Comparison of ENCODE assay signal across 22 cellular contexts in genomic region chr5:7827602-7828001, GRCh38. TPM values are rescaled to one million over a fixed set of nuclear protein-coding genes. Genes with fewer than 3 reads are reported as not detected.
DNase-seq lines count a peak whose midpoint lies in the region; ATAC-seq and TF ChIP-seq lines count a peak whose summit lies in the region.
"Had no signal": no experiment of that assay in that cellular context is flagged by ENCODE, and none has a peak within 500 bp of the region (broad histone marks: within the 10 kb centered on the region; RNA-seq: fewer than 3 reads in every experiment).

No MANE protein-coding gene starts in this region.

- CTCF ChIA-PET in PC-3 (lab: Charles Lee), result no interaction called here

- POLR2A ChIA-PET in PC-3 (lab: Charles Lee; ENCODE audit: unreplicated experiment), result no interaction called here

- H3F3A ChIP-seq in PC-3 (ENCODE audit: low read length, unreplicated experiment), result no peaks in the 10 kb centered on the region

- no peaks in the 10 kb centered on the region for H3K9me2 ChIP-seq in PC-3 (replicated peaks; ENCODE audit: low read length)

- H3K4me1 ChIP-seq in BE2C (no peaks in the 10 kb centered on the region), PC-3 (ENCODE audit: insufficient read depth, low read length) (no peaks in the 10 kb centered on the region), parathyroid adenoma (peaks cover 2% of the 10 kb centered on the region)
- H3K4me1 ChIP-seq: BLaER1, SJSA1, stomach had no signal

- H3K27ac ChIP-seq in PC-3 (ENCODE audit: low read length) (no peak overlapping the region), parathyroid adenoma (no peak overlapping the region)
- H3K27ac ChIP-seq: BLaER1, heart right ventricle, SJSA1, stomach, WERI-Rb-1 had no signal

- H3K79me2 ChIP-seq in PC-3 (ENCODE audit: low read length) (no peaks in the 10 kb centered on the region), parathyroid adenoma (no peaks in the 10 kb centered on the region)

- intact Hi-C loops in PC-3 (cut with micrococcal nuclease), result no loop called here

- ATAC-seq in PC-3 (no peak), GM21367 (IDR thresholded peaks at IDR 0.05; ENCODE audit: unreplicated experiment) (no peak)

- DNase-seq in BE2C (no peak), PC-3 (no peak), choroid plexus epithelial cell (ENCODE audit: low read depth) (no peak), RKO (ENCODE audit: low spot score) (no peak), T-helper 9 cell (no peak)
- DNase-seq in activated CD8-positive, alpha-beta memory T cell treated with anti-CD3 and anti-CD28 coated beads for 24 hours, result no peak
- DNase-seq: activated CD4-positive, alpha-beta T cell treated with anti-CD3 and anti-CD28 coated beads, Interleukin-2, amount 50 U/mL, for 48 hours; activated naive CD4-positive, alpha-beta T cell treated with Interleukin-2 at 50 U/mL for 16 hours; activated T-cell treated with anti-CD3 and anti-CD28 coated beads for 4 hours; Calu3; immature natural killer cell; MM.1S; NCI-H146; OCI-M1; T-helper 2 cell; WERI-Rb-1 had no signal

- H3K4me2 ChIP-seq in PC-3 (ENCODE audit: low read length) (no peak overlapping the region), parathyroid adenoma (ENCODE audit: low read length) (no peak overlapping the region)
- H3K4me2 ChIP-seq: BLaER1 had no signal

- H3K27me3 ChIP-seq in BE2C (peaks cover 6% of the 10 kb centered on the region; the same call in 1 of the 2 replicates), PC-3 (ENCODE audit: low read length) (peaks cover 91% of the 10 kb centered on the region), parathyroid adenoma (ENCODE audit: control insufficient read depth, insufficient read depth, low read length) (no peaks in the 10 kb centered on the region)
- H3K27me3 ChIP-seq: BLaER1, SJSA1, stomach had no signal

- H3K9me3 ChIP-seq in BE2C (no peaks in the 10 kb centered on the region), PC-3 (ENCODE audit: low read length) (no peaks in the 10 kb centered on the region), parathyroid adenoma (ENCODE audit: control insufficient read depth, low read length) (no peaks in the 10 kb centered on the region)
- H3K9me3 ChIP-seq: BLaER1, heart right ventricle, SJSA1, stomach had no signal

- BruUV-seq in PC-3 (replicated peaks; lab: Mats Ljungman, UMichigan), result no TSS peak

- H2AFZ ChIP-seq in PC-3 (ENCODE audit: low read length) (no peak overlapping the region), parathyroid adenoma (no peak overlapping the region)

- TF ChIP-seq CTCF in BE2C (IDR thresholded peaks at IDR 0.05; ENCODE audit: low read depth, low read length) (peak; percentile 34), PC-3 (conservative IDR thresholded peaks at IDR 0.05; ENCODE audit: low read depth, low read length) (peak; percentile 30), choroid plexus epithelial cell (conservative IDR thresholded peaks at IDR 0.05; ENCODE audit: low read depth, low read length) (peak; percentile 34), parathyroid adenoma (IDR thresholded peaks at IDR 0.05) (peak; percentile 25)

- H3K4me3 ChIP-seq in BE2C (ENCODE audit: low read depth, low read length), result peak overlapping the region; percentile 11; the same call in 1 of the 2 replicates
- no peak overlapping the region for H3K4me3 ChIP-seq in PC-3 (ENCODE audit: low read length)
- H3K4me3 ChIP-seq in choroid plexus epithelial cell (ENCODE audit: low read depth, low read length), result no peak overlapping the region
- H3K4me3 ChIP-seq in parathyroid adenoma (ENCODE audit: low read depth, low read length), result no peak overlapping the region
- H3K4me3 ChIP-seq: BLaER1, heart right ventricle, SJSA1, stomach had no signal

- no peaks in the 10 kb centered on the region for H4K20me1 ChIP-seq in PC-3 (ENCODE audit: low read length)
- H4K20me1 ChIP-seq: BLaER1 had no signal

- no peak overlapping the region for H3K9ac ChIP-seq in PC-3 (ENCODE audit: low read length)
- no peak overlapping the region for H3K9ac ChIP-seq in parathyroid adenoma
- H3K9ac ChIP-seq: BLaER1 had no signal

- no peaks in the 10 kb centered on the region for H3K36me3 ChIP-seq in BE2C
- no peaks in the 10 kb centered on the region for H3K36me3 ChIP-seq in PC-3 (ENCODE audit: low read depth, low read length)
- no peaks in the 10 kb centered on the region for H3K36me3 ChIP-seq in parathyroid adenoma (ENCODE audit: control insufficient read depth, insufficient read depth, low read length)
- H3K36me3 ChIP-seq: BLaER1, heart right ventricle, SJSA1 had no signal

RNA-seq across cellular contexts. Expression of gene CFAP90, which starts 23.3 kb away (rescaled TPM):
- polyA plus RNA-seq in BE2C (2012; ENCODE audit: insufficient read depth, insufficient read length, low read depth), result not detected
- 0.58 TPM in 1 of 2 replicates, not detected in the other for total RNA-seq in PC-3 (2014; rRNA removed)
- total RNA-seq: Calu3, SJSA1 had no signal
- polyA plus RNA-seq: immature natural killer cell had no signal

RNA-seq across cellular contexts. Expression of gene FASTKD3, which starts 41.2 kb away (rescaled TPM):
- 12.6 TPM for polyA plus RNA-seq in BE2C (2012; ENCODE audit: insufficient read depth, insufficient read length, low read depth)
- total RNA-seq in PC-3 (2014; rRNA removed), result 9.2 and 16.5 TPM in 2 replicates

RNA-seq across cellular contexts. Expression of gene MTRR, which starts 41.3 kb away (rescaled TPM):
- polyA plus RNA-seq in BE2C (2012; ENCODE audit: insufficient read depth, insufficient read length, low read depth), result 67.3 TPM
- 64.9 and 68.3 TPM in 2 replicates for total RNA-seq in PC-3 (2014; rRNA removed)
